8 cellular contexts compared by ENCODE assay signal in the genomic region with DNA sequence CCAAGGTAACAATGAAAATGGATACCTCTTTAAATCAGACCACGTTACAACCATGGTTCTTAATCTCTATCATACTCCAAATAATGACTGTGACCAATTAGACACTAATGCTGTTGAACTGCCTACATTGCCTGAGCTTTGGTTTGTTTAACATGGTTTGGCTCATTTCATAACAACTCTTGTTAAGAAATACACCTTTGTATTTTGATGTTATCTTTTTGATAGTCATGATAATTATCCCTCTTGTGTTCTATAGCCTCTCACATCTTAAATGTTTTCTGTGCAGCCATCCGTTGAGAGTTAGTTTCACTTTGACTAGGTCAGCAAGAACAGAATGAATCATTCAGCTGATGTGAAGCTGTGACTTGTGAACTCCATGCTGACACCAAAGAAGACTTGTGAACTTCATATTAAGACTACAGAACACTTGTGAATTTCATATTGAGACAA.
DNase-seq lines count a peak whose midpoint lies in the region; ATAC-seq lines count a peak whose summit lies in the region.

No MANE protein-coding gene starts in this region.

- ATAC-seq in GM19043 (IDR thresholded peaks at IDR 0.05; ENCODE audit: low read depth, unreplicated experiment) (peak; percentile 97), HG03108 (IDR thresholded peaks at IDR 0.05; ENCODE audit: unreplicated experiment) (peak; percentile 99)

- peak; percentile 95 for DNase-seq in Caki2 (ENCODE audit: low read depth)
- peak; percentile 74 for DNase-seq in OCI-M1 (lab: John Stamatoyannopoulos, UW)
- DNase-seq in foreskin melanocyte = peak; percentile 12
- DNase-seq in HUDEP-2 (lab: John Stamatoyannopoulos, UW; ENCODE audit: unreplicated experiment in 76 of 76) = no peak
- no peak for DNase-seq in NCI-H524 treated with DMSO at 0.1 percent for 48 hours (lab: John Stamatoyannopoulos, UW)
- DNase-seq in stimulated activated naive CD4-positive, alpha-beta T cell (lab: John Stamatoyannopoulos, UW) = no peak

- in situ Hi-C loops in Caki2 (cut with HindIII; ENCODE audit: low pct_unique_long_range_greater_than_20kb, low sequenced_read_pairs) = no loop called here

Comparison
In these comparisons a context has a peak if more than half of its experiments do, and no peak if none do; other contexts are left out.
1. DNase-seq: peak in Caki2 (single experiment), OCI-M1 (single experiment) and foreskin melanocyte (single experiment); none in HUDEP-2 (0 of 76), NCI-H524 treated with DMSO at 0.1 percent for 48 hours (single experiment) and stimulated activated naive CD4-positive, alpha-beta T cell (0 of 6).